Comparison of ENCODE assay signal across 10 cellular contexts in genomic region chr9:72396247-72397091, GRCh38. TPM values are rescaled to one million over a fixed set of nuclear protein-coding genes. Genes with fewer than 3 reads are reported as not detected.
DNase-seq lines count a peak whose midpoint lies in the region; ATAC-seq, FAIRE-seq and TF ChIP-seq lines count a peak whose summit lies in the region.
"Had no signal": no experiment of that assay in that cellular context is flagged by ENCODE, and none has a peak within 500 bp of the region (broad histone marks: within the 10 kb centered on the region; RNA-seq: fewer than 3 reads in every experiment).

No MANE protein-coding gene starts in this region.

- no peak for DNase-seq in activated naive CD4-positive, alpha-beta T cell (lab: John Stamatoyannopoulos, UW)
- DNase-seq in RWPE2 (ENCODE audit: low spot score) = no peak
- DNase-seq in keratinocyte (ENCODE audit: low read depth, low spot score) = no peak
- no peak for DNase-seq in COLO829 (ENCODE audit: low spot score)
- no peak for DNase-seq in central memory CD4-positive, alpha-beta T cell
- DNase-seq: occipital lobe had no signal

- H3K9ac ChIP-seq in keratinocyte (ENCODE audit: control insufficient read depth, extremely low read depth, insufficient read depth, low read length) = no peak overlapping the region

- dilution Hi-C loops in keratinocyte (cut with MboI; ENCODE audit: extremely low pct_ligation_motif_present, low sequenced_read_pairs) = no loop called here

- no peaks in the 10 kb centered on the region for H3K4me1 Mint-ChIP-seq in activated naive CD4-positive, alpha-beta T cell treated with anti-CD3 and anti-CD28 coated beads, Interleukin-2, amount 50 U/mL, for 24 hours

- H3K27me3 ChIP-seq in RWPE2 (ENCODE audit: insufficient read depth, poor library complexity, severe bottlenecking) (no peaks in the 10 kb centered on the region), keratinocyte (ENCODE audit: control insufficient read depth, extremely low read depth, insufficient read depth, low read length) (no peaks in the 10 kb centered on the region)

- WGBS in urinary bladder = 35% methylated on average over 7 of the region's 7 CpGs

- no peaks in the 10 kb centered on the region for H3K9me3 Mint-ChIP-seq in activated naive CD4-positive, alpha-beta T cell treated with anti-CD3 and anti-CD28 coated beads, Interleukin-2, amount 50 U/mL, for 24 hours

- H3K9me3 ChIP-seq in RWPE2 (ENCODE audit: severe bottlenecking) (no peaks in the 10 kb centered on the region), keratinocyte (ENCODE audit: control insufficient read depth, low read depth, low read length) (no peaks in the 10 kb centered on the region)

- H3K4me3 ChIP-seq in RWPE2 (ENCODE audit: severe bottlenecking) = no peak overlapping the region
- no peak overlapping the region for H3K4me3 ChIP-seq in keratinocyte (ENCODE audit: control insufficient read depth in 2 of 3, extremely low read depth in 1 of 3, insufficient read depth in 2 of 3, low read depth in 1 of 3, low read length in 3 of 3)
- no peak overlapping the region for H3K4me3 ChIP-seq in urinary bladder (ENCODE audit: low read depth, low read length)

- peak; percentile 32 for FAIRE-seq in keratinocyte (lab: Jason Lieb, UNC)

- H4K20me1 ChIP-seq in keratinocyte (ENCODE audit: control insufficient read depth, extremely low read depth, insufficient read depth, low read length) = no peaks in the 10 kb centered on the region

- no peaks in the 10 kb centered on the region for H3K36me3 ChIP-seq in RWPE2 (ENCODE audit: low read depth)
- H3K36me3 ChIP-seq in keratinocyte (ENCODE audit: control insufficient read depth in 2 of 2, extremely low read depth in 1 of 2, insufficient read depth in 2 of 2, low read length in 2 of 2) = no peaks in the 10 kb centered on the region
- no peaks in the 10 kb centered on the region for H3K36me3 ChIP-seq in urinary bladder (ENCODE audit: insufficient read depth)

- TF ChIP-seq CTCF in RWPE2 (IDR thresholded peaks at IDR 0.05; ENCODE audit: poor library complexity, severe bottlenecking) (no peak), keratinocyte (optimal IDR thresholded peaks at IDR 0.05 in 1 of 3, IDR thresholded peaks at IDR 0.05 in 1 of 3, conservative IDR thresholded peaks at IDR 0.05 in 1 of 3; ENCODE audit: extremely low read depth in 1 of 3, insufficient read depth in 2 of 3, low read length in 3 of 3) (no peak)

- H3K27ac Mint-ChIP-seq in activated naive CD4-positive, alpha-beta T cell treated with anti-CD3 and anti-CD28 coated beads, Interleukin-2, amount 50 U/mL, for 24 hours = peak overlapping the region; percentile 46

- H2AFZ ChIP-seq in keratinocyte (ENCODE audit: control insufficient read depth, low read length) = no peak overlapping the region

- H3K4me2 ChIP-seq in keratinocyte (ENCODE audit: control insufficient read depth, extremely low read depth, insufficient read depth, low read depth, low read length) = no peak overlapping the region

- ATAC-seq in RWPE2 (ENCODE audit: low read depth) (peak; percentile 99), GM21576 (IDR thresholded peaks at IDR 0.05; ENCODE audit: unreplicated experiment) (no peak)

- no peaks in the 10 kb centered on the region for H3K36me3 Mint-ChIP-seq in activated naive CD4-positive, alpha-beta T cell treated with anti-CD3 and anti-CD28 coated beads, Interleukin-2, amount 50 U/mL, for 24 hours

- H3K27me3 Mint-ChIP-seq in activated naive CD4-positive, alpha-beta T cell treated with anti-CD3 and anti-CD28 coated beads, Interleukin-2, amount 50 U/mL, for 24 hours = peaks cover 2% of the 10 kb centered on the region

- no peak overlapping the region for H3K4me3 Mint-ChIP-seq in activated naive CD4-positive, alpha-beta T cell treated with anti-CD3 and anti-CD28 coated beads, Interleukin-2, amount 50 U/mL, for 24 hours

- no peaks in the 10 kb centered on the region for H3K79me2 ChIP-seq in keratinocyte (ENCODE audit: control insufficient read depth, insufficient read depth, low read length)

- no peak overlapping the region for H3K27ac ChIP-seq in RWPE2 (ENCODE audit: poor library complexity, severe bottlenecking)
- H3K27ac ChIP-seq in keratinocyte (ENCODE audit: control insufficient read depth, insufficient read depth, low read length) = no peak overlapping the region
- H3K27ac ChIP-seq in urinary bladder (ENCODE audit: low read depth) = peak overlapping the region; percentile 6
- H3K27ac ChIP-seq: C4-2B had no signal

- H3K4me1 ChIP-seq in RWPE2 (ENCODE audit: insufficient read depth, poor library complexity, severe bottlenecking) (peaks cover 10% of the 10 kb centered on the region), keratinocyte (ENCODE audit: control insufficient read depth, extremely low read depth, insufficient read depth, low read length) (no peaks in the 10 kb centered on the region), urinary bladder (ENCODE audit: insufficient read depth) (no peaks in the 10 kb centered on the region)

- no peaks in the 10 kb centered on the region for H3K9me1 ChIP-seq in keratinocyte (ENCODE audit: control insufficient read depth, extremely low read depth, insufficient read depth, low read length)

RNA-seq across cellular contexts. Expression of gene ZFAND5, which starts 31.5 kb away (rescaled TPM):
- 39.2 to 67.9 TPM (median 67.3 TPM) in 3 replicates for polyA plus RNA-seq in keratinocyte
- 244 TPM for polyA plus RNA-seq in keratinocyte (2011; ENCODE audit: low read depth)
- 30.5 and 64.9 TPM in 2 replicates for polyA plus RNA-seq in keratinocyte (2011; cell fraction: cytosol; rRNA removed)
- 93.2 and 112 TPM in 2 replicates for polyA plus RNA-seq in keratinocyte (2011; cell fraction: nucleus; rRNA removed)
- 63.6 and 146 TPM in 2 replicates for polyA plus RNA-seq in keratinocyte (2012; ENCODE audit: low replicate concordance)
- 11.9 to 48.9 TPM (median 30.8 TPM) in 3 replicates for polyA minus RNA-seq in keratinocyte
- 42.0 TPM for polyA minus RNA-seq in keratinocyte (2011; cell fraction: cytosol; rRNA and poly(A)+ RNA removed)
- 80.9 and 119 TPM in 2 replicates for polyA minus RNA-seq in keratinocyte (2011; cell fraction: nucleus; rRNA and poly(A)+ RNA removed)
- total RNA-seq in urinary bladder = 174 TPM
- polyA plus RNA-seq in urinary bladder = 214 TPM
